Comparison of ENCODE assay signal across 17 cellular contexts in the genomic region with DNA sequence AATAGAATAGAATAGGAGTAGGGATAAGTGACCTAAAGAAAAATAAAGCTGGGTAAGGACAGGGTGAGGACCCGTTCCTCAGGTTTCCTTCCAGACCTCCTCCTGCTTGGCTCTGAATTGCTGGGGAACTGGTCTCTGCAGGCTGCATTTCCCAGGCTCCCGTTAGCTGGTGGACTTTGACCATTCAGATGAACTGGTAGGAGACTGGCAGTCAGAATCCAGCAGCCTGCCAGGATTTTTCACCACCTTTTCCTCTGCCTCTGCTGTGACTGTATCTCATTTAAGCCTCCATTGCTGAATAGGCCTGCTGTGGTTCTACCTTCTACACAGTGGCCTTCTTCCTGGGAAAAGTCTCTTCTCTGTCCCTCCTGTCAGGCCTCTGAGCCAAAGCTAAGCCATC. TPM values are rescaled to one million over a fixed set of nuclear protein-coding genes. Genes with fewer than 3 reads are reported as not detected.
DNase-seq lines count a peak whose midpoint lies in the region; ATAC-seq, FAIRE-seq and TF ChIP-seq lines count a peak whose summit lies in the region.
"Had no signal": no experiment of that assay in that cellular context is flagged by ENCODE, and none has a peak within 500 bp of the region (broad histone marks: within the 10 kb centered on the region; RNA-seq: fewer than 3 reads in every experiment).

No MANE protein-coding gene starts in this region.

- POLR2A ChIA-PET in MCF 10A (lab: Yijun Ruan, JAX) = interaction anchor here (0.6 kb wide), 1 partner anchor 58 kb away, joined by 4 read pairs; no protein-coding TSS in a partner anchor

- TF ChIP-seq CTCF in Calu3 (IDR thresholded peaks at IDR 0.05; ENCODE audit: unreplicated experiment) (no peak), MCF 10A (IDR thresholded peaks at IDR 0.05; ENCODE audit: unreplicated experiment) (no peak)

- no peak overlapping the region for H3K27ac Mint-ChIP-seq in Calu3 (ENCODE audit: unreplicated experiment)
- no peak overlapping the region for H3K27ac Mint-ChIP-seq in MCF 10A (ENCODE audit: low read depth, unreplicated experiment)
- H3K27ac Mint-ChIP-seq: CD14-positive monocyte, GM23338 had no signal

- WGBS in small intestine, 3 donors = 8 to 43% (median 30%) methylated on average over 2 of the region's 2 CpGs

- H3K27me3 Mint-ChIP-seq in Calu3 (ENCODE audit: unreplicated experiment) (no peaks in the 10 kb centered on the region), MCF 10A (ENCODE audit: insufficient read depth, unreplicated experiment) (no peaks in the 10 kb centered on the region)

- no peak for FAIRE-seq in small intestine (lab: Jason Lieb, UNC)
- FAIRE-seq: G401.6, GM12891 had no signal

- no peaks in the 10 kb centered on the region for H3K9me3 Mint-ChIP-seq in Calu3 (ENCODE audit: low read depth, unreplicated experiment)
- H3K9me3 Mint-ChIP-seq in MCF 10A (ENCODE audit: unreplicated experiment) = no peaks in the 10 kb centered on the region
- H3K9me3 Mint-ChIP-seq: CD14-positive monocyte, GM23338 had no signal

- H3K4me1 ChIP-seq in small intestine (ENCODE audit: control insufficient read depth in 2 of 2, insufficient read depth in 1 of 2, low read depth in 1 of 2, low read length in 1 of 2) = no peaks in the 10 kb centered on the region

- CTCF ChIA-PET in Calu3 (lab: Charles Lee) = interaction anchor here (1.1 to 1.2 kb wide), 2 partner anchors 12 to 14 kb away, joined by 3 to 5 read pairs; no protein-coding TSS in a partner anchor
- CTCF ChIA-PET in MCF 10A (lab: Yijun Ruan, JAX) = interaction anchor here (0.6 to 7.5 kb wide), 8 partner anchors 10 to 114 kb away, joined by 3 to 140 read pairs (median 4); no protein-coding TSS in a partner anchor

- H3K9me3 ChIP-seq in small intestine (ENCODE audit: control insufficient read depth, low read depth) = no peaks in the 10 kb centered on the region
- H3K9me3 ChIP-seq: Caco-2 had no signal

- no peak overlapping the region for H3K4me3 ChIP-seq in small intestine (ENCODE audit: low read depth in 1 of 2, low read length in 2 of 2)
- H3K4me3 ChIP-seq: GM23338, PC-9 had no signal

- H3K27me3 ChIP-seq in small intestine (ENCODE audit: control insufficient read depth in 2 of 2, insufficient read depth in 2 of 2, low read length in 2 of 2) = no peaks in the 10 kb centered on the region

- no peaks in the 10 kb centered on the region for H3K36me3 Mint-ChIP-seq in Calu3 (ENCODE audit: insufficient read depth, unreplicated experiment)
- no peaks in the 10 kb centered on the region for H3K36me3 Mint-ChIP-seq in MCF 10A (ENCODE audit: insufficient read depth, unreplicated experiment)
- H3K36me3 Mint-ChIP-seq: CD14-positive monocyte had no signal

- no peaks in the 10 kb centered on the region for H3K4me1 Mint-ChIP-seq in Calu3 (ENCODE audit: low read depth, unreplicated experiment)
- H3K4me1 Mint-ChIP-seq in MCF 10A (ENCODE audit: insufficient read depth, unreplicated experiment) = no peaks in the 10 kb centered on the region
- H3K4me1 Mint-ChIP-seq: CD14-positive monocyte had no signal

- intact Hi-C loops in Calu3 (cut with micrococcal nuclease; ENCODE audit: unreplicated experiment) = no loop called here
- intact Hi-C loops in MCF 10A (cut with micrococcal nuclease) = no loop called here

- no peaks in the 10 kb centered on the region for H3K36me3 ChIP-seq in small intestine (ENCODE audit: control insufficient read depth in 2 of 2, insufficient read depth in 2 of 2, low read length in 2 of 2)

- H3K27ac ChIP-seq in small intestine (ENCODE audit: low read depth in 1 of 2, low read length in 1 of 2) = no peak overlapping the region
- H3K27ac ChIP-seq: PC-9 had no signal

- BruUV-seq in Calu3 (replicated peaks; lab: Mats Ljungman, UMichigan) = no TSS peak
- no TSS peak for BruUV-seq in MCF 10A (replicated peaks; lab: Mats Ljungman, UMichigan)

- peak; percentile 63 for DNase-seq in Calu3
- DNase-seq in SW480 (ENCODE audit: low spot score) = peak; percentile 25
- DNase-seq in left lobe of liver (ENCODE audit: low spot score) = peak; percentile 85
- DNase-seq in small intestine = peak; percentile 60
- DNase-seq in SIG-M5 (lab: John Stamatoyannopoulos, UW) = no peak
- no peak for DNase-seq in MCF 10A (ENCODE audit: unreplicated experiment)
- no peak for DNase-seq in NCI-H774 (lab: John Stamatoyannopoulos, UW)
- DNase-seq: DMS79 treated with DMSO at 0.1 percent for 48 hours, NCI-H1417 treated with DMSO at 0.1 percent for 48 hours, NCI-H2081 treated with DMSO at 0.1 percent for 48 hours, PC-9 had no signal

- ATAC-seq in left lobe of liver (peak; percentile 92), HG02884 (IDR thresholded peaks at IDR 0.05; ENCODE audit: unreplicated experiment) (no peak)
- ATAC-seq: GM23338 had no signal

- no peak overlapping the region for H3K4me3 Mint-ChIP-seq in Calu3 (ENCODE audit: low read depth, unreplicated experiment)
- no peak overlapping the region for H3K4me3 Mint-ChIP-seq in MCF 10A (ENCODE audit: unreplicated experiment)
- H3K4me3 Mint-ChIP-seq: CD14-positive monocyte, GM23338 had no signal

RNA-seq across cellular contexts. Expression of gene SMPD1, which starts 24.6 kb away (rescaled TPM):
- total RNA-seq in Calu3 (2022) (21.2 and 25.6 TPM in 2 replicates), left lobe of liver (62.0 TPM), MCF 10A (2022) (15.0 and 32.2 TPM in 2 replicates)
- polyA plus RNA-seq in small intestine = 10 to 100 TPM; 22.0 to 32.4 (median 26.2) TPM

RNA-seq across cellular contexts. Expression of gene CAVIN3, which starts 45.4 kb away (rescaled TPM):
- 19.5 and 26.4 TPM in 2 replicates for total RNA-seq in Calu3 (2022)
- 6.1 TPM for total RNA-seq in left lobe of liver
- polyA plus RNA-seq in small intestine = 10 to 100 TPM in 2 of 3 donors, 1 to 10 TPM in 1; 2.0 to 29.6 (median 13.8) TPM
- total RNA-seq in MCF 10A (2022) = 69.9 and 89.5 TPM in 2 replicates

RNA-seq across cellular contexts. Expression of gene APBB1, which starts 53.2 kb away (rescaled TPM):
- 2.8 and 2.9 TPM in 2 replicates for total RNA-seq in Calu3 (2022)
- total RNA-seq in left lobe of liver = 3.6 TPM
- 10 to 100 TPM in 1 of 3 donors, 1 to 10 TPM in 2; 2.5 to 14.1 (median 9.7) TPM for polyA plus RNA-seq in small intestine
- 0.89 and 1.3 TPM in 2 replicates for total RNA-seq in MCF 10A (2022)

Comparison
In these comparisons a context has a peak if more than half of its experiments do, and no peak if none do; other contexts are left out.
1. DNase-seq: peak in Calu3 (single experiment), SW480 (single experiment), left lobe of liver (single experiment) and small intestine (single experiment); none in SIG-M5 (single experiment), MCF 10A (single experiment) and NCI-H774 (single experiment).